ENCODE assay signal across 3 cellular contexts in the genomic region with DNA sequence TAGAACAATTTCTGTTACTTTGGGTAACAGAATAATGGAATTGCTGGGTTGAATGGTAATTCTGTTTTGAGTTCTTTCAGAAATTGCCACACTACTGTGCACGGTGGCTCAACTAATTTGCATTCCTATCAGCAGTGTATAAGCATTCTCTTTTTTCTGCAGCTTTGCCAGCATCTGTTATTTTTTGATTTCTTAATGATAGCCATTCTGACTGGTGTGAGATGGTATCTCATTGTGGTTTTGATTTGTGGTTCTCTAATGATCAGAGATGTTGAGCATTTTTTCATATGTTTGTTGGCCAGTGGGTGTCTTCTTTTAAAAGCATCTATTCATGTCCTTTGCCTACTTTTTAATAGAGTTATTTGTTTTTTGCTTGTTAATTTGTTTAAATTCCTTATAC.
"Had no signal": no experiment of that assay in that cellular context is flagged by ENCODE, and none has a peak within 500 bp of the region (broad histone marks: within the 10 kb centered on the region; RNA-seq: fewer than 3 reads in every experiment).

No MANE protein-coding gene starts in this region.

- ATAC-seq: GM12878 had no signal

- DNase-seq: GDM1, GF-D8 had no signal

- H3K4me3 ChIP-seq: GM12878 had no signal
